8 cellular contexts compared by ENCODE assay signal in the genomic region with DNA sequence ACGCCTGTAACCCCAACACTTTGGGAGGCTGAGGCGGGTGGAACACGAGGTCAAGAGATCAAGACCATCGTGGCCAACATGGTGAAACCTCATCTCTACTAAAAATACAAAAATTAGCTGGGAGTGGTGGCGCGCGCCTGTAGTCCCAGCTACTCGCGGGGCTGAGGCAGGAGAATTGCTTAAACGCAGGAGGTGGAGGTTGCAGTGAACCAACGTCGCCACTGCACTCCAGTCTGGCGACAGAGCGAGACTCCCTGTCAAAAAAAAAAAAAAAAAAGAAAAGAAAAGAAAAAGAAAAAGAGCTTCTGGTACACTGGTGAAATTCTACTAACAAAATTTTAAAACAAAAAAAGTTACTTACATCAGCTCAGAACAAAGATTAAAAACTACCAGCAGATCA. TPM values are rescaled to one million over a fixed set of nuclear protein-coding genes. Genes with fewer than 3 reads are reported as not detected.
DNase-seq lines count a peak whose midpoint lies in the region; ATAC-seq and TF ChIP-seq lines count a peak whose summit lies in the region.
"Not testable (repeated sequence)": the region's sequence is repeated elsewhere in the genome, so short reads cannot be mapped to it uniquely, and the experiment has no call there.

No MANE protein-coding gene starts in this region.

- POLR2A ChIA-PET in BJ (lab: Charles Lee) = interaction anchor here (0.8 kb wide), 1 partner anchor 81 kb away, joined by 10 read pairs; no protein-coding TSS in a partner anchor

- H3K27me3 Mint-ChIP-seq in activated naive CD8-positive, alpha-beta T cell treated with anti-CD3 and anti-CD28 coated beads, Interleukin-2, amount 50 U/mL, for 24 hours = peaks cover 71% of the 10 kb centered on the region
- H3K27me3 Mint-ChIP-seq in endodermal cell (ENCODE audit: insufficient read depth) = peaks cover 13% of the 10 kb centered on the region
- not testable (repeated sequence) for H3K27me3 Mint-ChIP-seq in neural crest cell (ENCODE audit: low read depth)
- peaks cover 89% of the 10 kb centered on the region for H3K27me3 Mint-ChIP-seq in stimulated activated naive CD8-positive, alpha-beta T cell treated with anti-CD3 and anti-CD28 coated beads, Interleukin-15, amount 100 ng/mL, for 72 hours

- not testable (repeated sequence) for H3K27me3 ChIP-seq in BJ (ENCODE audit: control insufficient read depth, insufficient read depth, low read length); SJCRH30; endodermal cell (ENCODE audit: control insufficient read depth, insufficient read depth, low read length, poor library complexity, severe bottlenecking)
- peaks cover 21% of the 10 kb centered on the region for H3K27me3 ChIP-seq in iPS-20b (ENCODE audit: insufficient read depth, low read length)

- not testable (repeated sequence) for H3K36me3 Mint-ChIP-seq in activated naive CD8-positive, alpha-beta T cell treated with anti-CD3 and anti-CD28 coated beads, Interleukin-2, amount 50 U/mL, for 24 hours (ENCODE audit: low read depth); neural crest cell (ENCODE audit: low read depth)
- peaks cover 13% of the 10 kb centered on the region for H3K36me3 Mint-ChIP-seq in endodermal cell (ENCODE audit: low read depth)

- H3K9ac ChIP-seq in endodermal cell (ENCODE audit: extremely low read depth, low read length, poor library complexity, severe bottlenecking) = not testable (repeated sequence)
- peak overlapping the region; percentile 76; the same call in 1 of the 2 replicates for H3K9ac ChIP-seq in iPS-20b (ENCODE audit: low read depth, low read length)

- H3K9me3 ChIP-seq in SJCRH30 (replicated peaks); endodermal cell (ENCODE audit: control insufficient read depth, low read length); iPS-20b (ENCODE audit: insufficient read depth, low read depth, low read length): not testable (repeated sequence)

- not testable (repeated sequence) for H3K27ac ChIP-seq in SJCRH30; endodermal cell (ENCODE audit: low read depth, low read length); iPS-20b (ENCODE audit: low read length)

- H3K4me3 ChIP-seq in BJ (ENCODE audit: low read depth, low read length) (peak overlapping the region; percentile 89), HFF-Myc (replicated peaks; ENCODE audit: low read depth, low read length) (peak overlapping the region; percentile 85), SJCRH30 (peak overlapping the region; percentile 87), endodermal cell (ENCODE audit: low read length) (peak overlapping the region; percentile 92), iPS-20b (ENCODE audit: low read length) (peak overlapping the region; percentile 78)

- not testable (repeated sequence) for H3K4me1 ChIP-seq in SJCRH30; endodermal cell (ENCODE audit: control insufficient read depth, insufficient read depth, low read length); iPS-20b (ENCODE audit: insufficient read depth, low read length)

- not testable (repeated sequence) for H3K9me3 Mint-ChIP-seq in activated naive CD8-positive, alpha-beta T cell treated with anti-CD3 and anti-CD28 coated beads, Interleukin-2, amount 50 U/mL, for 24 hours; endodermal cell; neural crest cell; stimulated activated naive CD8-positive, alpha-beta T cell treated with anti-CD3 and anti-CD28 coated beads, Interleukin-15, amount 100 ng/mL, for 72 hours

- not testable (repeated sequence) for TF ChIP-seq CTCF in BJ (IDR thresholded peaks at IDR 0.05; ENCODE audit: insufficient read depth, low read depth, low read length); HFF-Myc (IDR thresholded peaks at IDR 0.05; ENCODE audit: low read depth, low read length, missing control alignments)
- TF ChIP-seq CTCF in endodermal cell (conservative IDR thresholded peaks at IDR 0.05) (peak; percentile 39), neural crest cell (conservative IDR thresholded peaks at IDR 0.05) (peak; percentile 44)

- CTCF ChIA-PET in BJ (lab: Yijun Ruan, JAX) = not testable (repeated sequence)

- 82% methylated on average over 12 of the region's 14 CpGs; no CpG with 5 or more reads in 1 of the 2 experiments for WGBS in endodermal cell (ENCODE audit: insufficient coverage in 1 of 2, insufficient read length in 1 of 2), 2 experiments

- not testable (repeated sequence) for ATAC-seq in activated naive CD8-positive, alpha-beta T cell treated with anti-CD3 and anti-CD28 coated beads, Interleukin-2, amount 50 U/mL, for 24 hours; stimulated activated naive CD8-positive, alpha-beta T cell treated with anti-CD3 and anti-CD28 coated beads, Interleukin-15, amount 100 ng/mL, for 72 hours

- H3K4me3 Mint-ChIP-seq in activated naive CD8-positive, alpha-beta T cell treated with anti-CD3 and anti-CD28 coated beads, Interleukin-2, amount 50 U/mL, for 24 hours = peak overlapping the region; percentile 74
- H3K4me3 Mint-ChIP-seq in endodermal cell (peak overlapping the region; percentile 83), neural crest cell (peak overlapping the region; percentile 95)
- peak overlapping the region; percentile 75 to 78 for H3K4me3 Mint-ChIP-seq in stimulated activated naive CD8-positive, alpha-beta T cell treated with anti-CD3 and anti-CD28 coated beads, Interleukin-15, amount 100 ng/mL, for 72 hours

- peak overlapping the region; percentile 81 for H3K27ac Mint-ChIP-seq in activated naive CD8-positive, alpha-beta T cell treated with anti-CD3 and anti-CD28 coated beads, Interleukin-2, amount 50 U/mL, for 24 hours
- H3K27ac Mint-ChIP-seq in endodermal cell; neural crest cell (ENCODE audit: unreplicated experiment); stimulated activated naive CD8-positive, alpha-beta T cell treated with anti-CD3 and anti-CD28 coated beads, Interleukin-15, amount 100 ng/mL, for 72 hours: not testable (repeated sequence)

- peaks cover 19% of the 10 kb centered on the region for H3K4me1 Mint-ChIP-seq in activated naive CD8-positive, alpha-beta T cell treated with anti-CD3 and anti-CD28 coated beads, Interleukin-2, amount 50 U/mL, for 24 hours
- peaks cover 14% of the 10 kb centered on the region for H3K4me1 Mint-ChIP-seq in endodermal cell
- peaks cover 29% of the 10 kb centered on the region for H3K4me1 Mint-ChIP-seq in neural crest cell
- H3K4me1 Mint-ChIP-seq in stimulated activated naive CD8-positive, alpha-beta T cell treated with anti-CD3 and anti-CD28 coated beads, Interleukin-15, amount 100 ng/mL, for 72 hours = peaks cover 24% of the 10 kb centered on the region

- not testable (repeated sequence) for H3K36me3 ChIP-seq in BJ (ENCODE audit: control insufficient read depth, insufficient read depth, low read length); SJCRH30; endodermal cell (ENCODE audit: control insufficient read depth, insufficient read depth, low read length); iPS-20b (ENCODE audit: insufficient read depth, low read depth, low read length)

- DNase-seq in BJ (ENCODE audit: low read depth); HFF-Myc (ENCODE audit: extremely low read depth, low read depth); activated naive CD8-positive, alpha-beta T cell treated with anti-CD3 and anti-CD28 coated beads, Interleukin-2, amount 50 U/mL, for 24 hours; endodermal cell; neural crest cell (ENCODE audit: low read depth, low spot score); stimulated activated naive CD8-positive, alpha-beta T cell treated with anti-CD3 and anti-CD28 coated beads, Interleukin-15, amount 100 ng/mL, for 72 hours: not testable (repeated sequence)
- DNase-seq in SJCRH30 = peak; percentile 23 to 41

RNA-seq across cellular contexts. Expression of a gene that starts 1.4 kb away (rescaled TPM):
- polyA plus RNA-seq in BJ (2011; rRNA removed) = 8.6 and 13.0 TPM in 2 replicates
- polyA minus RNA-seq in BJ (2011; rRNA and poly(A)+ RNA removed) = 8.0 and 9.6 TPM in 2 replicates
- total RNA-seq in SJCRH30 (2014; rRNA removed; shearing (Covaris generic)) = 22.4 and 31.6 TPM in 2 replicates
- total RNA-seq in endodermal cell (10 to 100 TPM; 20.8 to 29.0 TPM), neural crest cell (22.8 and 24.7 TPM in 2 replicates)
- polyA plus RNA-seq in endodermal cell (2013, experiment 1 of 2) = 13.3 TPM
- 14.2 TPM for polyA plus RNA-seq in endodermal cell (2013, experiment 2 of 2)

RNA-seq across cellular contexts. Expression of a gene that starts 48.3 kb away (rescaled TPM):
- polyA plus RNA-seq in BJ (2011; rRNA removed) = 1,389 and 2,073 TPM in 2 replicates
- polyA minus RNA-seq in BJ (2011; rRNA and poly(A)+ RNA removed) = 481 and 777 TPM in 2 replicates
- 3,395 and 3,707 TPM in 2 replicates for total RNA-seq in SJCRH30 (2014; rRNA removed; shearing (Covaris generic))
- 1,000 to 10,000 TPM in 1 of 2 donors, 100 to 1,000 TPM in 1; 963 to 1,201 TPM for total RNA-seq in endodermal cell
- 2,547 TPM for polyA plus RNA-seq in endodermal cell (2013, experiment 1 of 2)
- 2,486 TPM for polyA plus RNA-seq in endodermal cell (2013, experiment 2 of 2)
- total RNA-seq in neural crest cell = 1,528 and 1,574 TPM in 2 replicates
